19 cellular contexts compared by ENCODE assay signal in genomic region chr7:84231157-84231556, GRCh38. TPM values are rescaled to one million over a fixed set of nuclear protein-coding genes. Genes with fewer than 3 reads are reported as not detected.
A peak's percentile ranks its signal among the peaks of the same experiment; 100 is the strongest.
DNase-seq lines count a peak whose midpoint lies in the region; ATAC-seq, FAIRE-seq and TF ChIP-seq lines count a peak whose summit lies in the region.
"Had no signal": no experiment of that assay in that cellular context is flagged by ENCODE, and none has a peak within 500 bp of the region (broad histone marks: within the 10 kb centered on the region; RNA-seq: fewer than 3 reads in every experiment).

No MANE protein-coding gene starts in this region.

- no peaks in the 10 kb centered on the region for H3K36me3 ChIP-seq in bronchial epithelial cell (ENCODE audit: control insufficient read depth, insufficient read depth, low read length)
- H3K36me3 ChIP-seq: left ventricle myocardium inferior, upper lobe of right lung had no signal

- DNase-seq in AG10803 (ENCODE audit: low read depth), result peak; percentile 42
- peak; percentile 59 for DNase-seq in LHCN-M2 (ENCODE audit: low read depth)
- peak; percentile 63 for DNase-seq in bronchial epithelial cell (ENCODE audit: low read depth)
- DNase-seq in kidney glomerular epithelial cell (lab: John Stamatoyannopoulos, UW), result peak; percentile 39
- DNase-seq in NCI-H345 treated with DMSO at 0.1 percent for 48 hours (lab: John Stamatoyannopoulos, UW; ENCODE audit: unreplicated experiment), result no peak
- DNase-seq in GM19238 (ENCODE audit: insufficient read length, low spot score), result no peak
- DNase-seq: CD4-positive, CD25-positive, alpha-beta regulatory T cell; DND-41; Kasumi-1; left ventricle myocardium inferior; NCI-H1417 treated with DMSO at 0.1 percent for 48 hours; NCI-H2227 treated with DMSO at 0.1 percent for 48 hours; NK-92 treated with Interleukin-12 subunit alpha and Interleukin-12 subunit beta, amount 100 ng/mL, for 24 hours; T-helper 17 cell; upper lobe of right lung had no signal

- TF ChIP-seq CTCF in AG10803 (conservative IDR thresholded peaks at IDR 0.05; ENCODE audit: low read length), result no peak
- TF ChIP-seq CTCF in bronchial epithelial cell (IDR thresholded peaks at IDR 0.05; ENCODE audit: insufficient read depth, low read length, severe bottlenecking), result no peak

- no peaks in the 10 kb centered on the region for H3K27me3 ChIP-seq in bronchial epithelial cell (ENCODE audit: control insufficient read depth, insufficient read depth, low read length)
- H3K27me3 ChIP-seq: upper lobe of right lung had no signal

- H3K4me3 ChIP-seq in AG10803 (ENCODE audit: low read length), result no peak overlapping the region
- H3K4me3 ChIP-seq in bronchial epithelial cell (ENCODE audit: low read depth, low read length), result no peak overlapping the region
- H3K4me3 ChIP-seq: left ventricle myocardium inferior, upper lobe of right lung had no signal

- no peak for FAIRE-seq in bronchial epithelial cell (lab: Jason Lieb, UNC)
- FAIRE-seq: A204.1 had no signal

- ATAC-seq in HG02840 (IDR thresholded peaks at IDR 0.05; ENCODE audit: low FRiP score, unreplicated experiment), result no peak
- no peak for ATAC-seq in HG03135 (IDR thresholded peaks at IDR 0.05; ENCODE audit: unreplicated experiment)
- ATAC-seq: natural killer cell treated with Interleukin-12 subunit alpha and Interleukin-12 subunit beta and Interleukin-15 and Interleukin-18, amount 100 ng/mL, for 72 hours; T-helper 17 cell; upper lobe of right lung had no signal

RNA-seq across cellular contexts. Expression of gene SEMA3A, which starts 36.6 kb away (rescaled TPM):
- total RNA-seq in LHCN-M2 (2014; rRNA removed) (11.8 and 14.7 TPM in 2 replicates), bronchial epithelial cell (57.7 and 60.3 TPM in 2 replicates)
- 2.0 TPM for polyA plus RNA-seq in LHCN-M2 (2012)
- total RNA-seq: CD4-positive, CD25-positive, alpha-beta regulatory T cell; T-helper 17 cell had no signal
- polyA plus RNA-seq: CD4-positive, CD25-positive, alpha-beta regulatory T cell had no signal

Comparison
In these comparisons a context has a peak if more than half of its experiments do, and no peak if none do; other contexts are left out.
1. DNase-seq: peak in AG10803 (single experiment), LHCN-M2 (single experiment), bronchial epithelial cell (single experiment) and kidney glomerular epithelial cell (single experiment); none in NCI-H345 treated with DMSO at 0.1 percent for 48 hours (single experiment) and GM19238 (single experiment).